ENCODE assay signal across 1 cellular context in the genomic region with DNA sequence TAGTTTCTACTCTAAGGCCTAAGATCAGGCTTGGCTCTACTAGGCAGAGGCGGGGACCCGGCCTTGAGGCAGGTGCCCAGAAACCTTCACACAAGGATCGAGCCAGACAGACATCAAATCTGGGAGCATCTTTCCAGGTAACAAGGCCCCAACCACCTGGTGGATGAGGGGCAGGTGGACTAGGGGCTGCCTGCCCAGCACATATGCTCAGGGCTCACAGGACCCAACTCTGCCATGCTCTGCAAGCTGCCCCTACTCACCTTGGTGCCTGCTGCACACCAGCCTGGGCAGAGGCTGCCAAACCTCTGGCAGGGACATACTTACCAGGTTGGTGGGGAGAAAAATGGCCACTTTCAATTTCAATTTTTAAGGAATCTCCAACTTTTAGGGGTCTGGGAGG.
TF ChIP-seq lines count a peak whose summit lies in the region.

No MANE protein-coding gene starts in this region.

TF ChIP-seq in WTC11, 78 proteins besides CTCF, POLR2A, EP300 and RAD21 (continued from another document):
- TF ChIP-seq, protein P1, sequence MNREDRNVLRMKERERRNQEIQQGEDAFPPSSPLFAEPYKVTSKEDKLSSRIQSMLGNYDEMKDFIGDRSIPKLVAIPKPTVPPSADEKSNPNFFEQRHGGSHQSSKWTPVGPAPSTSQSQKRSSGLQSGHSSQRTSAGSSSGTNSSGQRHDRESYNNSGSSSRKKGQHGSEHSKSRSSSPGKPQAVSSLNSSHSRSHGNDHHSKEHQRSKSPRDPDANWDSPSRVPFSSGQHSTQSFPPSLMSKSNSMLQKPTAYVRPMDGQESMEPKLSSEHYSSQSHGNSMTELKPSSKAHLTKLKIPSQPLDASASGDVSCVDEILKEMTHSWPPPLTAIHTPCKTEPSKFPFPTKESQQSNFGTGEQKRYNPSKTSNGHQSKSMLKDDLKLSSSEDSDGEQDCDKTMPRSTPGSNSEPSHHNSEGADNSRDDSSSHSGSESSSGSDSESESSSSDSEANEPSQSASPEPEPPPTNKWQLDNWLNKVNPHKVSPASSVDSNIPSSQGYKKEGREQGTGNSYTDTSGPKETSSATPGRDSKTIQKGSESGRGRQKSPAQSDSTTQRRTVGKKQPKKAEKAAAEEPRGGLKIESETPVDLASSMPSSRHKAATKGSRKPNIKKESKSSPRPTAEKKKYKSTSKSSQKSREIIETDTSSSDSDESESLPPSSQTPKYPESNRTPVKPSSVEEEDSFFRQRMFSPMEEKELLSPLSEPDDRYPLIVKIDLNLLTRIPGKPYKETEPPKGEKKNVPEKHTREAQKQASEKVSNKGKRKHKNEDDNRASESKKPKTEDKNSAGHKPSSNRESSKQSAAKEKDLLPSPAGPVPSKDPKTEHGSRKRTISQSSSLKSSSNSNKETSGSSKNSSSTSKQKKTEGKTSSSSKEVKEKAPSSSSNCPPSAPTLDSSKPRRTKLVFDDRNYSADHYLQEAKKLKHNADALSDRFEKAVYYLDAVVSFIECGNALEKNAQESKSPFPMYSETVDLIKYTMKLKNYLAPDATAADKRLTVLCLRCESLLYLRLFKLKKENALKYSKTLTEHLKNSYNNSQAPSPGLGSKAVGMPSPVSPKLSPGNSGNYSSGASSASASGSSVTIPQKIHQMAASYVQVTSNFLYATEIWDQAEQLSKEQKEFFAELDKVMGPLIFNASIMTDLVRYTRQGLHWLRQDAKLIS (CRISPR knock-in tag; IDR thresholded peaks at IDR 0.05; ENCODE audit: borderline replicate concordance): no peak
